In the genomic region with DNA sequence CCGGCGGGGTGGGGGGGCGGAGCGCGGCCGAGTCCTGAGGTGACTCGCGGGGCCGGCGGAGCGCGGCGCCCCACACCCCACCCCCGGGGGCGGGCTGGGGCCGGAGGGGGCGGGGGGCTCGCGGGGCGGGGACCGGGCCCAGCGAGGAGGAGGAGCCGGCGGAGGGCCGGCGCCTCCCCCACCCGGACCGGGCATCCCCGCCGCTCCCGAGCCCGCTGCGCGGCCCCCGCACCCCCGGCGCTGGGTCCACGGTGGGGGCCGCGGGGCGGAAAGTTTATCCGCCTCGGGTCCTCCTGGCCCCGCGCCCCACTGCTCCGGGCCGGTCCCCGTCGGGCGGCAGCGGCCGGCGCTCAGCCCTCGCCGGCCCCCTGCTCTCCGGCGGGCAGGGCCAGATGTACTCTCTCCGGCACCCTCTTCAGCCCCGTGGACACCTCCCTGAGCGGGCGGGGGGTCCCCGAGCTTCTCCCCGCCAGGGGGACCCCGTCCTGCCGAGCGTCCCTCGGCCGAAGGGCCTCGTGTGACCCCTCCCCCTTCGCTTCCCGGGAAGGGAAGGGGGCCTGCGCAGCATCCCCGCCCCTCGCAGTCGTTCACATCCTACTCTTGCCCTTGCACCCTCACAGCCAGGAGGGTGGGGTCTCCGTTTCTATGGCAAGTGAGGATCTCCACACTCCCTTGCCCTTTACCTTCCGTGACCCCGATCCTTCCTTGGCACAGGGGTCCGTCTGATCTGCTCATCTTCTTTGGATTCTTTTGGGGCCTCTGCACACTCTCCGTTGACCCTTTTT, we compare ENCODE assay signal across 8 cellular contexts. TPM values are rescaled to one million over a fixed set of nuclear protein-coding genes. Genes with fewer than 3 reads are reported as not detected.
DNase-seq lines count a peak whose midpoint lies in the region; ATAC-seq, FAIRE-seq and TF ChIP-seq lines count a peak whose summit lies in the region.

No MANE protein-coding gene starts in this region.

- no peaks in the 10 kb centered on the region for H3K36me3 ChIP-seq in Panc1 (ENCODE audit: control insufficient read depth, insufficient read depth, low read length)

- H3K27me3 ChIP-seq in Panc1 (ENCODE audit: control insufficient read depth, insufficient read depth, low read length): no peaks in the 10 kb centered on the region

- no peaks in the 10 kb centered on the region for H3K9me3 ChIP-seq in Panc1 (ENCODE audit: control insufficient read depth, insufficient read depth, low read depth, low read length)

- in situ Hi-C loops in Panc1 (cut with HindIII; ENCODE audit: low pct_unique_long_range_greater_than_20kb, low sequenced_read_pairs): no loop called here

- no peak for FAIRE-seq in HTR-8/SVneo (lab: Jason Lieb, UNC)

- H3K4me3 Mint-ChIP-seq in activated naive CD8-positive, alpha-beta T cell treated with anti-CD3 and anti-CD28 coated beads, Interleukin-2, amount 10 ng/mL, durations not matched to agents 7 days and 5 days: peak overlapping the region; percentile 98

- BruUV-seq in Panc1 (replicated peaks; lab: Mats Ljungman, UMichigan): no TSS peak

- intact Hi-C loops in Panc1 (cut with micrococcal nuclease; ENCODE audit: unreplicated experiment) (loop anchor here (2.0 kb wide), 1 partner anchor 43 kb away; no protein-coding TSS in a partner anchor), left ventricle myocardium superior (cut with micrococcal nuclease) (no loop called here)

- no peaks in the 10 kb centered on the region for H3K9me3 Mint-ChIP-seq in activated naive CD8-positive, alpha-beta T cell treated with anti-CD3 and anti-CD28 coated beads, Interleukin-2, amount 10 ng/mL, durations not matched to agents 7 days and 5 days

- peak; percentile 87 for DNase-seq in AG20443 (ENCODE audit: low spot score)
- no peak for DNase-seq in Panc1 (ENCODE audit: low read depth, low spot score)
- DNase-seq in activated naive CD8-positive, alpha-beta T cell treated with anti-CD3 and anti-CD28 coated beads, Interleukin-2, amount 10 ng/mL, durations not matched to agents 7 days and 5 days: peak; percentile 65
- DNase-seq in left ventricle myocardium superior: peak; percentile 70
- DNase-seq in retinal pigment epithelial cell (ENCODE audit: low read depth): no peak
- no peak for DNase-seq in HTR-8/SVneo (ENCODE audit: insufficient read length, low spot score)

- no peaks in the 10 kb centered on the region for H3K27me3 Mint-ChIP-seq in activated naive CD8-positive, alpha-beta T cell treated with anti-CD3 and anti-CD28 coated beads, Interleukin-2, amount 10 ng/mL, durations not matched to agents 7 days and 5 days

- peaks cover 39% of the 10 kb centered on the region for H3K4me1 Mint-ChIP-seq in activated naive CD8-positive, alpha-beta T cell treated with anti-CD3 and anti-CD28 coated beads, Interleukin-2, amount 10 ng/mL, durations not matched to agents 7 days and 5 days

- peaks cover 15% of the 10 kb centered on the region for H3K4me1 ChIP-seq in Panc1 (ENCODE audit: control insufficient read depth, insufficient read depth, low read length)

- H3K27ac Mint-ChIP-seq in activated naive CD8-positive, alpha-beta T cell treated with anti-CD3 and anti-CD28 coated beads, Interleukin-2, amount 10 ng/mL, durations not matched to agents 7 days and 5 days: peak overlapping the region; percentile 98

- TF ChIP-seq CTCF in Panc1 (IDR thresholded peaks at IDR 0.05) (no peak), retinal pigment epithelial cell (conservative IDR thresholded peaks at IDR 0.05; ENCODE audit: low read depth, low read length) (peak; percentile 20)

- peak overlapping the region; percentile 79 for H3K27ac ChIP-seq in Panc1 (ENCODE audit: low read length)

- H3K4me3 ChIP-seq in Panc1 (ENCODE audit: low read depth in 2 of 2, low read length in 2 of 2) (peak overlapping the region; percentile 77 to 78), retinal pigment epithelial cell (ENCODE audit: low read length) (peak overlapping the region; percentile 69)

- H3K36me3 Mint-ChIP-seq in activated naive CD8-positive, alpha-beta T cell treated with anti-CD3 and anti-CD28 coated beads, Interleukin-2, amount 10 ng/mL, durations not matched to agents 7 days and 5 days: peaks cover 17% of the 10 kb centered on the region

- POLR2A ChIA-PET in Panc1 (lab: Charles Lee): interaction anchor here (0.6 kb wide), 1 partner anchor 498 kb away, joined by 5 read pairs; no protein-coding TSS in a partner anchor
- POLR2A ChIA-PET in activated naive CD8-positive, alpha-beta T cell treated with anti-CD3 and anti-CD28 coated beads, Interleukin-2, amount 10 ng/mL, durations not matched to agents 7 days and 5 days (lab: Charles Lee): interaction anchor here (0.5 to 1.8 kb wide), 4 partner anchors 16 to 84 kb away, joined by 4 to 13 read pairs (median 6); a partner anchor contains a TSS

- ATAC-seq in GM19463 (IDR thresholded peaks at IDR 0.05; ENCODE audit: unreplicated experiment): peak; percentile 15
- peak; percentile 42 for ATAC-seq in Panc1
- no peak for ATAC-seq in activated naive CD8-positive, alpha-beta T cell treated with anti-CD3 and anti-CD28 coated beads, Interleukin-2, amount 10 ng/mL, durations not matched to agents 7 days and 5 days (ENCODE audit: low read depth)
- ATAC-seq in left ventricle myocardium superior: peak; percentile 1
- ATAC-seq in HG03378 (IDR thresholded peaks at IDR 0.05; ENCODE audit: unreplicated experiment): no peak

- CTCF ChIA-PET in Panc1 (lab: Charles Lee): no interaction called here

RNA-seq across cellular contexts. Expression of a gene that starts 0.7 kb away (rescaled TPM):
- total RNA-seq in Panc1 (2021; ENCODE audit: unreplicated experiment): 82.2 TPM
- 82.6 TPM for polyA plus RNA-seq in Panc1 (2012; ENCODE audit: insufficient read length)
- total RNA-seq in activated naive CD8-positive, alpha-beta T cell treated with anti-CD3 and anti-CD28 coated beads, Interleukin-2, amount 10 ng/mL, durations not matched to agents 7 days and 5 days: 10 to 100 TPM; 45.5 to 45.6 TPM
- 166 TPM for total RNA-seq in left ventricle myocardium superior

Comparison
In these comparisons a context has a peak if more than half of its experiments do, and no peak if none do; other contexts are left out.
1. DNase-seq: peak in AG20443 (single experiment), activated naive CD8-positive, alpha-beta T cell treated with anti-CD3 and anti-CD28 coated beads, Interleukin-2, amount 10 ng/mL, durations not matched to agents 7 days and 5 days (single experiment) and left ventricle myocardium superior (single experiment); none in Panc1 (single experiment), retinal pigment epithelial cell (single experiment) and HTR-8/SVneo (single experiment).
2. ATAC-seq: peak in GM19463 (single experiment), Panc1 (single experiment) and left ventricle myocardium superior (single experiment); none in activated naive CD8-positive, alpha-beta T cell treated with anti-CD3 and anti-CD28 coated beads, Interleukin-2, amount 10 ng/mL, durations not matched to agents 7 days and 5 days (single experiment) and HG03378 (single experiment).